In the genomic region with DNA sequence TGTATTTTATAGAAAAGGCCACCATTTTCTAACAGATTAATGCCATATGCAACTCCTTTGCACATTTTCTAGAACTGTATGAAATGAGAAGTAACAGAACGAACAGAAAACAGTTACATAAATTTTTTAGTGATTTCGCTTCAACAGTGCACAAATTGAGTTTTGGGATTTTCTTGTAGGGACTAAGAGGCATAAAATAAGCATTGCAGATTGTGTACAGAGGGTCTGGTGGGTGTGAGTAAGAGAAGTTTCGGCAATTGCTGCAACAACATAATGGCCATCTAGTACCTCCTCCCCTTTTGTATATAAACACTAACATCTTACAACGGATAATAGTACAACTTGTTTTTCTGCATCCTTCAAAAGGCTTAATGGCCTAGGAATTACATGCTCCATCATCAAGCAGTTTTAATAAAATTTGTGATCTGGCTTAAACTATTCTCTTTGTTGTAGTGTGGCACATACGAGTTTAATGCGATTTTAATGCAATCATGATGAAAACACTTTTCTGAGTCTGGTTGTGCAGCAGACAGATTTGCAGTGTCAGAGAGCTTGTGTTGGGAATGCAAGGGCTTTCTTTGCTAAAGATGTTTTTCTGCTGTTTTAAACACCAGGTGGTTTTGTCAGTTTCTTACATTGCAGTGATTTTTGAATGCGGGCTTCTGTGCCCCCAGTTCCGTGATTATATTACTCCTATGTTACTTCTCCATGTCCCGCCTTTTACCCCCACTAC, we compare ENCODE assay signal across 10 cellular contexts. TPM values are rescaled to one million over a fixed set of nuclear protein-coding genes. Genes with fewer than 3 reads are reported as not detected.
DNase-seq lines count a peak whose midpoint lies in the region; TF ChIP-seq lines count a peak whose summit lies in the region.
"Had no signal": no experiment of that assay in that cellular context is flagged by ENCODE, and none has a peak within 500 bp of the region (broad histone marks: within the 10 kb centered on the region; RNA-seq: fewer than 3 reads in every experiment).

No MANE protein-coding gene starts in this region.

- H3F3A ChIP-seq in PC-9 (ENCODE audit: insufficient read depth, low read depth) = no peaks in the 10 kb centered on the region

- POLR2A ChIA-PET in PC-9 (lab: Charles Lee; ENCODE audit: unreplicated experiment) = interaction anchor here (0.5 to 0.6 kb wide), 3 partner anchors 8 to 290 kb away, joined by 3 to 5 read pairs (median 5); no protein-coding TSS in a partner anchor

- peaks cover 68% of the 10 kb centered on the region for H3K79me2 ChIP-seq in PC-9 (ENCODE audit: low read depth)

- H3K9ac ChIP-seq in iPS-15b (ENCODE audit: low read depth, low read length) (no peak overlapping the region), subcutaneous abdominal adipose tissue (ENCODE audit: low read length in 5 of 5) (peak overlapping the region in 1 of 5 donors; percentile 5)

- peaks cover 41% of the 10 kb centered on the region for H3K4me1 ChIP-seq in PC-9 (replicated peaks; ENCODE audit: insufficient read depth)
- peaks cover 13% of the 10 kb centered on the region for H3K4me1 ChIP-seq in iPS-15b (ENCODE audit: control insufficient read depth, insufficient read depth, low read length)
- peaks cover 0 to 47% (median 26%) of the 10 kb centered on the region in 5 donors for H3K4me1 ChIP-seq in subcutaneous abdominal adipose tissue (ENCODE audit: control insufficient read depth in 5 of 5, insufficient read depth in 5 of 5, low read length in 5 of 5)

- H3K4me3 ChIP-seq in PC-9 (peak overlapping the region; percentile 99), iPS-15b (ENCODE audit: low read depth, low read length) (peak overlapping the region; percentile 95), subcutaneous abdominal adipose tissue (ENCODE audit: low read depth in 1 of 5, low read length in 5 of 5) (peak overlapping the region; percentile 11 to 94 (median 87))

- H2AFZ ChIP-seq in PC-9 = no peak overlapping the region

- intact Hi-C loops in PC-9 (cut with micrococcal nuclease; ENCODE audit: unreplicated experiment) = no loop called here

- H3K9me3 ChIP-seq in PC-9 (ENCODE audit: insufficient read depth, low read depth) (no peaks in the 10 kb centered on the region), iPS-15b (ENCODE audit: control insufficient read depth, insufficient read depth, low read length) (no peaks in the 10 kb centered on the region), subcutaneous abdominal adipose tissue (ENCODE audit: control insufficient read depth in 5 of 5, low read length in 5 of 5) (no peaks in the 10 kb centered on the region)

- DNase-seq in NCI-H1417 (lab: John Stamatoyannopoulos, UW) (peak in 2 of 3 experiments; percentile 38 to 68), NCI-H1417 treated with DMSO at 0.1 percent for 48 hours (lab: John Stamatoyannopoulos, UW) (no peak), PC-9 (no peak), glutamatergic neuron (no peak), ecto neural progenitor cell (ENCODE audit: low spot score) (no peak), activated gamma-delta T cell (lab: John Stamatoyannopoulos, UW) (no peak)
- DNase-seq: activated CD4-positive, alpha-beta T cell treated with anti-CD3 and anti-CD28 coated beads, Interleukin-2, amount 50 U/mL, for 48 hours had no signal

- H3K27ac Mint-ChIP-seq in glutamatergic neuron (ENCODE audit: unreplicated experiment) = no peak overlapping the region
- H3K27ac Mint-ChIP-seq: brain had no signal

- peaks cover 4% of the 10 kb centered on the region for H3K9me3 Mint-ChIP-seq in glutamatergic neuron (ENCODE audit: unreplicated experiment)
- H3K9me3 Mint-ChIP-seq: brain had no signal

- H3K36me3 ChIP-seq in PC-9 (ENCODE audit: low read depth) (no peaks in the 10 kb centered on the region; the same call in 1 of the 2 replicates), iPS-15b (ENCODE audit: control insufficient read depth, insufficient read depth, low read length) (no peaks in the 10 kb centered on the region), subcutaneous abdominal adipose tissue (ENCODE audit: control insufficient read depth in 5 of 5, insufficient read depth in 5 of 5, low read length in 5 of 5) (no peaks in the 10 kb centered on the region)

- H3K27me3 Mint-ChIP-seq in glutamatergic neuron (ENCODE audit: unreplicated experiment) = peaks cover 3% of the 10 kb centered on the region
- H3K27me3 Mint-ChIP-seq: brain had no signal

- no peak overlapping the region for H3K4me3 Mint-ChIP-seq in glutamatergic neuron (ENCODE audit: unreplicated experiment)
- H3K4me3 Mint-ChIP-seq: brain had no signal

- BruUV-seq in PC-9 (replicated peaks; lab: Mats Ljungman, UMichigan) = no TSS peak

- H3K9me2 ChIP-seq in PC-9 (ENCODE audit: insufficient read depth) = no peaks in the 10 kb centered on the region

- no peaks in the 10 kb centered on the region for H3K4me1 Mint-ChIP-seq in glutamatergic neuron (ENCODE audit: low read depth, unreplicated experiment)

- peaks cover 12% of the 10 kb centered on the region for H4K20me1 ChIP-seq in PC-9 (ENCODE audit: insufficient read depth)

- H3K4me2 ChIP-seq in PC-9 = peak overlapping the region; percentile 89

- TF ChIP-seq CTCF in PC-9 (conservative IDR thresholded peaks at IDR 0.05) (no peak), glutamatergic neuron (IDR thresholded peaks at IDR 0.05; ENCODE audit: partially characterized antibody, unreplicated experiment) (no peak)

- H3K36me3 Mint-ChIP-seq in glutamatergic neuron (ENCODE audit: unreplicated experiment) = no peaks in the 10 kb centered on the region

- H3K27ac ChIP-seq in PC-9 (no peak overlapping the region), subcutaneous abdominal adipose tissue (ENCODE audit: low read depth, low read length) (no peak overlapping the region)

- no peaks in the 10 kb centered on the region for H3K27me3 ChIP-seq in PC-9 (ENCODE audit: insufficient read depth, low read depth)
- no peaks in the 10 kb centered on the region for H3K27me3 ChIP-seq in iPS-15b (ENCODE audit: control insufficient read depth, insufficient read depth, low read length)
- no peaks in the 10 kb centered on the region for H3K27me3 ChIP-seq in subcutaneous abdominal adipose tissue (ENCODE audit: control insufficient read depth in 5 of 5, insufficient read depth in 4 of 5, low read length in 5 of 5)

- CTCF ChIA-PET in PC-9 (lab: Charles Lee) = interaction anchor here (0.6 to 1.4 kb wide), 3 partner anchors 64 to 290 kb away, joined by 3 to 6 read pairs (median 3); no protein-coding TSS in a partner anchor

RNA-seq across cellular contexts. Expression of a gene that starts 2.9 kb away (rescaled TPM):
- total RNA-seq in PC-9 (2021) (34.3 and 42.1 TPM in 2 replicates), glutamatergic neuron (ENCODE audit: unreplicated experiment) (30.7 TPM)

Comparison
In these comparisons a context has a peak if more than half of its experiments do, and no peak if none do; other contexts are left out.
1. DNase-seq: peak in NCI-H1417 (2 of 3); none in NCI-H1417 treated with DMSO at 0.1 percent for 48 hours (single experiment), PC-9 (0 of 2), glutamatergic neuron (single experiment), ecto neural progenitor cell (single experiment) and activated gamma-delta T cell (single experiment).
2. Peak in every context shown above with its lines, with median percentiles within 50 percentile points of each other: H3K4me3 ChIP-seq.